Comparison of ENCODE assay signal across 10 cellular contexts in genomic region chrX:140602140-140602539, GRCh38.
"Had no signal": no experiment of that assay in that cellular context is flagged by ENCODE, and none has a peak within 500 bp of the region (broad histone marks: within the 10 kb centered on the region; RNA-seq: fewer than 3 reads in every experiment).

No MANE protein-coding gene starts in this region.

- ATAC-seq: GM23338, HCT116, K562 had no signal

- H3K4me3 ChIP-seq: GM23338, HAP-1, K562 had no signal

- DNase-seq: HFFc6, IMR-90, KG1 had no signal

- H3K4me1 ChIP-seq: HAP-1 had no signal

- H3K36me3 ChIP-seq: HAP-1 had no signal

- H3K9me3 ChIP-seq: HAP-1 had no signal

- FAIRE-seq: H1, H54, HTR-8/SVneo, K562 had no signal
